Comparison of ENCODE assay signal across 34 cellular contexts in the genomic region with DNA sequence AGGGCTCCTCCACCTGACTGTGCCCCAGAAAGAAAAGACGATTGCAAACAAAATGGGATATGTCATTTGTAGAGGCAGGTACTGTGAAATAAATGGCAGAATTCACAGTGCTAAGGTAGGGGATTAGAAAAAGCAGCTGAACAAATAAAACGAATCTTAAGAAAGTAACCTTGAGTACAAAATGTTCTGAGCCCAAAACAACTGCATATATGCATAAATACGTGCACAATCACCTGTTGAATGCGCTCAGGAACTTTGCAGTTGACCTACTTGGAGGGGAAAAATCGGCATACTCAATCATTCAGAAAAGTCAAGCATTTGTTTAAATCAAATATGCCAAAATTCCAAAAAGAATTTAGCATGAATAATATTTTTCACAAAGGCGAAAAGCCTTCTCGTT.
DNase-seq lines count a peak whose midpoint lies in the region; ATAC-seq, FAIRE-seq and TF ChIP-seq lines count a peak whose summit lies in the region.
"Had no signal": no experiment of that assay in that cellular context is flagged by ENCODE, and none has a peak within 500 bp of the region (broad histone marks: within the 10 kb centered on the region; RNA-seq: fewer than 3 reads in every experiment).

No MANE protein-coding gene starts in this region.

- TF ChIP-seq CTCF in A549 (IDR thresholded peaks at IDR 0.05) (no peak), HEK293 (tag by site-specific recombination; IDR thresholded peaks at IDR 0.05) (no peak), body of pancreas (IDR thresholded peaks at IDR 0.05) (no peak), GM23338 (conservative IDR thresholded peaks at IDR 0.05; ENCODE audit: low read depth in 2 of 2) (no peak)

- H3F3A ChIP-seq in GM23338 (replicated peaks; ENCODE audit: low read depth): no peaks in the 10 kb centered on the region

- H3K36me3 ChIP-seq in HEK293 (ENCODE audit: control insufficient read depth in 2 of 2, insufficient read depth in 1 of 2, low read length in 2 of 2): no peaks in the 10 kb centered on the region
- no peaks in the 10 kb centered on the region for H3K36me3 ChIP-seq in body of pancreas (replicated peaks in 1 of 2; ENCODE audit: insufficient read depth in 1 of 2, low read depth in 2 of 2)
- H3K36me3 ChIP-seq in GM23338 (ENCODE audit: insufficient read depth): no peaks in the 10 kb centered on the region
- H3K36me3 ChIP-seq: BE2C; BLaER1; BLaER1 treated with 17β-estradiol and CSF1 and Interleukin-3, amounts not matched to agents 10 nM and 100 nM had no signal

- TF ChIP-seq RAD21 in A549 (conservative IDR thresholded peaks at IDR 0.05 in 1 of 2, IDR thresholded peaks at IDR 0.05 in 1 of 2): no peak

- no peak overlapping the region for H2AFZ ChIP-seq in GM23338

- POLR2A ChIA-PET in A549 (lab: Yijun Ruan, JAX) (no interaction called here), HEK293 (lab: Yijun Ruan, JAX) (no interaction called here)

- peaks cover 13% of the 10 kb centered on the region; the same call in 1 of the 2 replicates for H3K9me2 ChIP-seq in GM23338 (ENCODE audit: insufficient read depth)

- no peaks in the 10 kb centered on the region for H4K20me1 ChIP-seq in GM23338 (replicated peaks; ENCODE audit: insufficient read depth)
- H4K20me1 ChIP-seq: BLaER1; BLaER1 treated with 17β-estradiol and CSF1 and Interleukin-3, amounts not matched to agents 10 nM and 100 nM had no signal

- H3K9me3 ChIP-seq in A549 (no peaks in the 10 kb centered on the region), HEK293 (ENCODE audit: control insufficient read depth, insufficient read depth, low read depth, low read length) (no peaks in the 10 kb centered on the region), body of pancreas (no peaks in the 10 kb centered on the region)
- H3K9me3 ChIP-seq: BE2C, BLaER1, Caco-2 had no signal

- no peak overlapping the region for H3K4me3 Mint-ChIP-seq in GM23338
- H3K4me3 Mint-ChIP-seq: B cell; CD14-positive monocyte; CD4-positive, alpha-beta memory T cell; CD4-positive, alpha-beta T cell; CD4-positive, CD25-positive, alpha-beta regulatory T cell; CD8-positive, alpha-beta memory T cell; CD8-positive, alpha-beta T cell had no signal

- no peaks in the 10 kb centered on the region for H3K27me3 Mint-ChIP-seq in GM23338 (ENCODE audit: insufficient read depth, low read depth, poor library complexity)
- H3K27me3 Mint-ChIP-seq: B cell; CD4-positive, alpha-beta memory T cell; CD4-positive, alpha-beta T cell; CD4-positive, CD25-positive, alpha-beta regulatory T cell; CD8-positive, alpha-beta memory T cell had no signal

- peak; percentile 83 for FAIRE-seq in A549 (lab: Jason Lieb, UNC)
- FAIRE-seq: A204.1, D721Med had no signal

- H3K4me3 ChIP-seq in A549: no peak overlapping the region
- no peak overlapping the region for H3K4me3 ChIP-seq in HEK293 (ENCODE audit: low read depth, low read length)
- no peak overlapping the region for H3K4me3 ChIP-seq in body of pancreas
- no peak overlapping the region for H3K4me3 ChIP-seq in GM23338
- H3K4me3 ChIP-seq: BLaER1; BLaER1 treated with 17β-estradiol and CSF1 and Interleukin-3, amounts not matched to agents 10 nM and 100 nM had no signal

- WGBS in A549 (ENCODE audit: missing lambda C conversion rate): 63% methylated on average over 7 of the region's 7 CpGs
- WGBS in body of pancreas, 2 donors: 46 to 59% methylated on average over 7 of the region's 7 CpGs

- H3K79me2 ChIP-seq in GM23338 (replicated peaks; ENCODE audit: insufficient read depth): no peaks in the 10 kb centered on the region

- intact Hi-C loops in body of pancreas (cut with DNase I): no loop called here

- no peak for ATAC-seq in A549
- peak; percentile 64 for ATAC-seq in body of pancreas
- no peak for ATAC-seq in HG03342 (IDR thresholded peaks at IDR 0.05; ENCODE audit: unreplicated experiment)
- ATAC-seq in GM23338: no peak
- ATAC-seq: CD8-positive, alpha-beta T cell had no signal

- no peaks in the 10 kb centered on the region for H3K27me3 ChIP-seq in body of pancreas
- H3K27me3 ChIP-seq in GM23338 (ENCODE audit: insufficient read depth): no peaks in the 10 kb centered on the region
- H3K27me3 ChIP-seq: BE2C; BLaER1; BLaER1 treated with 17β-estradiol and CSF1 and Interleukin-3, amounts not matched to agents 10 nM and 100 nM had no signal

- no peaks in the 10 kb centered on the region for H3K4me1 ChIP-seq in A549
- H3K4me1 ChIP-seq in HEK293 (ENCODE audit: control insufficient read depth, insufficient read depth, low read length): no peaks in the 10 kb centered on the region
- H3K4me1 ChIP-seq in body of pancreas: no peaks in the 10 kb centered on the region
- H3K4me1 ChIP-seq in GM23338 (ENCODE audit: insufficient read depth): no peaks in the 10 kb centered on the region
- H3K4me1 ChIP-seq: BE2C; BLaER1 treated with 17β-estradiol and CSF1 and Interleukin-3, amounts not matched to agents 10 nM and 100 nM had no signal

- no peak for TF ChIP-seq POLR2A in A549 (IDR thresholded peaks at IDR 0.05; ENCODE audit: low read length)
- no peak for TF ChIP-seq POLR2A in body of pancreas (IDR thresholded peaks at IDR 0.05)

- H3K36me3 Mint-ChIP-seq in GM23338 (ENCODE audit: low read depth): no peaks in the 10 kb centered on the region
- H3K36me3 Mint-ChIP-seq: CD14-positive monocyte; CD4-positive, alpha-beta memory T cell; CD4-positive, CD25-positive, alpha-beta regulatory T cell; CD8-positive, alpha-beta memory T cell; CD8-positive, alpha-beta T cell had no signal

- DNase-seq in A549 (ENCODE audit: low read depth in 1 of 2, low spot score in 1 of 2): no peak
- peak in 2 of 4 donors; percentile 18 for DNase-seq in body of pancreas
- DNase-seq in NCI-H526 (lab: John Stamatoyannopoulos, UW): no peak
- no peak for DNase-seq in GM23338 (ENCODE audit: low spot score)
- DNase-seq: 8988T; ACHN; AML-193; BE2C; C1 segment of cervical spinal cord; Caco-2; Calu3; CD4-positive, alpha-beta memory T cell; CD4-positive, alpha-beta T cell; CD4-positive, CD25-positive, alpha-beta regulatory T cell; CD8-positive, alpha-beta memory T cell; CD8-positive, alpha-beta T cell; COR-L47; DMS 273 treated with DMSO at 0.1 percent for 48 hours; DMS153; DMS53; DMS79; DMS79 treated with DMSO at 0.1 percent for 48 hours; DND-41; EL had no signal

- H3K4me2 ChIP-seq in A549: no peak overlapping the region
- H3K4me2 ChIP-seq in GM23338: no peak overlapping the region
- H3K4me2 ChIP-seq: BLaER1; BLaER1 treated with 17β-estradiol and CSF1 and Interleukin-3, amounts not matched to agents 10 nM and 100 nM had no signal

- CTCF ChIA-PET in A549 (lab: Yijun Ruan, JAX): no interaction called here
- CTCF ChIA-PET in HEK293 (lab: Yijun Ruan, JAX): no interaction called here

- no peak for TF ChIP-seq EP300 in A549 (IDR thresholded peaks at IDR 0.05)

- H3K27ac ChIP-seq in A549 (no peak overlapping the region), HEK293 (ENCODE audit: extremely low read depth, low read depth, low read length) (no peak overlapping the region), body of pancreas (peak overlapping the region in 2 of 4 donors; percentile 4 to 16), GM23338 (ENCODE audit: low read depth) (no peak overlapping the region)
- H3K27ac ChIP-seq: 22Rv1; BLaER1; BLaER1 treated with 17β-estradiol and CSF1 and Interleukin-3, amounts not matched to agents 10 nM and 100 nM; C4-2B had no signal

- H3K27ac Mint-ChIP-seq in GM23338: no peak overlapping the region
- H3K27ac Mint-ChIP-seq: B cell; CD14-positive monocyte; CD4-positive, alpha-beta memory T cell; CD4-positive, alpha-beta T cell; CD4-positive, CD25-positive, alpha-beta regulatory T cell; CD8-positive, alpha-beta memory T cell; CD8-positive, alpha-beta T cell had no signal

- H3K9me3 Mint-ChIP-seq in GM23338: 0 out of 3 replicates have a peak, but pooled peaks cover 3% of the 10 kb centered on the region
- H3K9me3 Mint-ChIP-seq: CD8-positive, alpha-beta T cell had no signal

- H3K4me1 Mint-ChIP-seq in GM23338: no peaks in the 10 kb centered on the region
- H3K4me1 Mint-ChIP-seq: B cell; CD14-positive monocyte; CD4-positive, alpha-beta memory T cell; CD8-positive, alpha-beta memory T cell had no signal

TF ChIP-seq in A549, 52 proteins besides CTCF, POLR2A, EP300 and RAD21 (continues in another document):
- TF ChIP-seq ZC3H11A (IDR thresholded peaks at IDR 0.05): no peak
- no peak for TF ChIP-seq CHD2 (IDR thresholded peaks at IDR 0.05; ENCODE audit: low read length, partially characterized antibody)
- no peak for TF ChIP-seq TP53 (CRISPR knock-in tag; IDR thresholded peaks at IDR 0.05)

TF ChIP-seq in GM23338, 12 proteins besides CTCF, POLR2A, EP300 and RAD21 (continues in another document):
- TF ChIP-seq STAT1 (IDR thresholded peaks at IDR 0.05; ENCODE audit: unreplicated experiment) (no peak), CREB1 (CRISPR knock-in tag; IDR thresholded peaks at IDR 0.05; ENCODE audit: low read depth) (no peak), REST (IDR thresholded peaks at IDR 0.05; ENCODE audit: unreplicated experiment) (no peak), EZH2 (IDR thresholded peaks at IDR 0.05; ENCODE audit: low read depth, unreplicated experiment) (no peak)
